33 cellular contexts compared by ENCODE assay signal in genomic region chr13:60787083-60787482, GRCh38.
"Had no signal": no experiment of that assay in that cellular context is flagged by ENCODE, and none has a peak within 500 bp of the region (broad histone marks: within the 10 kb centered on the region; RNA-seq: fewer than 3 reads in every experiment).

No MANE protein-coding gene starts in this region.

- H3K4me3 Mint-ChIP-seq: activated CD4-positive, alpha-beta memory T cell treated with anti-CD3 and anti-CD28 coated beads, Interleukin-2, amount 10 ng/mL, durations not matched to agents 7 days and 5 days; activated naive CD4-positive, alpha-beta T cell treated with anti-CD3 and anti-CD28 coated beads, Interleukin-2, amount 50 U/mL, for 24 hours; activated naive CD8-positive, alpha-beta T cell treated with anti-CD3 and anti-CD28 coated beads, Interleukin-2, amount 50 U/mL, for 24 hours; activated T-cell treated with anti-CD3 and anti-CD28 coated beads, Interleukin-2, amount 50 U/mL, for 24 hours; immature natural killer cell; mesothelial cell of epicardium; naive B cell; nephron progenitor cell; stimulated activated effector memory CD8-positive, alpha-beta T cell treated with anti-CD3 and anti-CD28 coated beads, Interleukin-12 subunit alpha, Interleukin-12 subunit beta, amount 100 ng/mL, for 72 hours; stimulated activated naive CD8-positive, alpha-beta T cell treated with anti-CD3 and anti-CD28 coated beads, Interleukin-15, Interleukin-2, amounts not matched to agents 100 ng/mL and 50 ng/mL, for 24 hours; T-helper 1 cell treated with Interleukin-12 subunit alpha and Interleukin-12 subunit beta and Interleukin-4 antibody, amounts not matched to agents 30 μg/mL and 1 μg/mL, for 36 hours; type B pancreatic cell had no signal

- H3K4me3 ChIP-seq: gastroesophageal sphincter, hepatocyte, prostate gland, skin epidermis, thoracic aorta, vagina had no signal

- H3K4me1 ChIP-seq: gastroesophageal sphincter, prostate gland had no signal

- H3K27ac ChIP-seq: gastroesophageal sphincter, hepatocyte, neutrophil, prostate gland, skin epidermis, thoracic aorta, vagina, VCaP had no signal

- H3K27me3 ChIP-seq: gastroesophageal sphincter, hepatocyte, neutrophil, vagina had no signal

- H3K36me3 Mint-ChIP-seq: activated naive CD4-positive, alpha-beta T cell treated with anti-CD3 and anti-CD28 coated beads, Interleukin-2, amount 50 U/mL, for 24 hours; mesothelial cell of epicardium; naive B cell; stimulated activated effector memory CD8-positive, alpha-beta T cell treated with anti-CD3 and anti-CD28 coated beads, Interleukin-12 subunit alpha, Interleukin-12 subunit beta, amount 100 ng/mL, for 72 hours; type B pancreatic cell had no signal

- H3K27me3 Mint-ChIP-seq: activated CD4-positive, alpha-beta memory T cell treated with anti-CD3 and anti-CD28 coated beads, Interleukin-2, amount 10 ng/mL, durations not matched to agents 7 days and 5 days; activated naive CD4-positive, alpha-beta T cell treated with anti-CD3 and anti-CD28 coated beads, Interleukin-2, amount 50 U/mL, for 24 hours; activated naive CD8-positive, alpha-beta T cell treated with anti-CD3 and anti-CD28 coated beads, Interleukin-2, amount 50 U/mL, for 24 hours; activated T-cell treated with anti-CD3 and anti-CD28 coated beads, Interleukin-2, amount 50 U/mL, for 24 hours; naive B cell; stimulated activated naive CD8-positive, alpha-beta T cell treated with anti-CD3 and anti-CD28 coated beads, Interleukin-15, Interleukin-2, amounts not matched to agents 100 ng/mL and 50 ng/mL, for 24 hours; type B pancreatic cell had no signal

- H3K27ac Mint-ChIP-seq: activated CD4-positive, alpha-beta memory T cell treated with anti-CD3 and anti-CD28 coated beads, Interleukin-2, amount 10 ng/mL, durations not matched to agents 7 days and 5 days; activated naive CD4-positive, alpha-beta T cell treated with anti-CD3 and anti-CD28 coated beads, Interleukin-2, amount 50 U/mL, for 24 hours; activated naive CD8-positive, alpha-beta T cell treated with anti-CD3 and anti-CD28 coated beads, Interleukin-2, amount 50 U/mL, for 24 hours; activated T-cell treated with anti-CD3 and anti-CD28 coated beads, Interleukin-2, amount 50 U/mL, for 24 hours; immature natural killer cell; mesothelial cell of epicardium; naive B cell; nephron progenitor cell; stimulated activated effector memory CD8-positive, alpha-beta T cell treated with anti-CD3 and anti-CD28 coated beads, Interleukin-12 subunit alpha, Interleukin-12 subunit beta, amount 100 ng/mL, for 72 hours; stimulated activated naive CD8-positive, alpha-beta T cell treated with anti-CD3 and anti-CD28 coated beads, Interleukin-15, Interleukin-2, amounts not matched to agents 100 ng/mL and 50 ng/mL, for 24 hours; T-helper 1 cell treated with Interleukin-12 subunit alpha and Interleukin-12 subunit beta and Interleukin-4 antibody, amounts not matched to agents 30 μg/mL and 1 μg/mL, for 36 hours; type B pancreatic cell had no signal

- DNase-seq: activated CD4-positive, alpha-beta memory T cell treated with anti-CD3 and anti-CD28 coated beads, Interleukin-2, amount 10 ng/mL, durations not matched to agents 7 days and 5 days; activated CD4-positive, alpha-beta T cell treated with anti-CD3 and anti-CD28 coated beads for 48 hours; activated CD8-positive, alpha-beta memory T cell treated with anti-CD3 and anti-CD28 coated beads, Interleukin-2, amount 50 U/mL, for 48 hours; activated gamma-delta T cell; activated naive CD8-positive, alpha-beta T cell treated with anti-CD3 and anti-CD28 coated beads, Interleukin-2, amount 50 U/mL, for 24 hours; activated T-cell treated with anti-CD3 and anti-CD28 coated beads, Interleukin-2, amount 50 U/mL, for 24 hours; amygdala; dermis blood vessel endothelial cell; effector CD4-positive, alpha-beta T cell; immature natural killer cell; kidney; left colon; naive B cell; nephron progenitor cell; retina; stimulated activated CD4-positive, alpha-beta T cell treated with anti-CD3 and anti-CD28 coated beads, Interleukin-4, amount 100 ng/mL, for 24 hours; T-helper 9 cell had no signal

- H3K9me3 ChIP-seq: gastroesophageal sphincter, neutrophil, prostate gland, thoracic aorta, vagina had no signal

- ATAC-seq: activated CD4-positive, CD25-positive, alpha-beta regulatory T cell treated with anti-CD3 and anti-CD28 coated beads, Interleukin-2, amount 50 U/mL, for 24 hours; activated naive CD8-positive, alpha-beta T cell treated with anti-CD3 and anti-CD28 coated beads, Interleukin-2, amount 50 U/mL, for 24 hours; gastroesophageal sphincter; left colon; sciatic nerve; stimulated activated effector memory CD8-positive, alpha-beta T cell treated with anti-CD3 and anti-CD28 coated beads, Interleukin-12 subunit alpha, Interleukin-12 subunit beta, amount 100 ng/mL, for 72 hours had no signal

- H3K36me3 ChIP-seq: gastroesophageal sphincter, neutrophil, prostate gland, thoracic aorta, vagina had no signal

- H3K9me3 Mint-ChIP-seq: activated naive CD4-positive, alpha-beta T cell treated with anti-CD3 and anti-CD28 coated beads, Interleukin-2, amount 50 U/mL, for 24 hours; nephron progenitor cell; type B pancreatic cell had no signal

- H3K4me1 Mint-ChIP-seq: activated CD4-positive, alpha-beta memory T cell treated with anti-CD3 and anti-CD28 coated beads, Interleukin-2, amount 10 ng/mL, durations not matched to agents 7 days and 5 days; activated naive CD4-positive, alpha-beta T cell treated with anti-CD3 and anti-CD28 coated beads, Interleukin-2, amount 50 U/mL, for 24 hours; activated naive CD8-positive, alpha-beta T cell treated with anti-CD3 and anti-CD28 coated beads, Interleukin-2, amount 50 U/mL, for 24 hours; immature natural killer cell; mesothelial cell of epicardium; naive B cell; stimulated activated effector memory CD8-positive, alpha-beta T cell treated with anti-CD3 and anti-CD28 coated beads, Interleukin-12 subunit alpha, Interleukin-12 subunit beta, amount 100 ng/mL, for 72 hours had no signal
